ENCODE assay signal across 16 cellular contexts in the genomic region with DNA sequence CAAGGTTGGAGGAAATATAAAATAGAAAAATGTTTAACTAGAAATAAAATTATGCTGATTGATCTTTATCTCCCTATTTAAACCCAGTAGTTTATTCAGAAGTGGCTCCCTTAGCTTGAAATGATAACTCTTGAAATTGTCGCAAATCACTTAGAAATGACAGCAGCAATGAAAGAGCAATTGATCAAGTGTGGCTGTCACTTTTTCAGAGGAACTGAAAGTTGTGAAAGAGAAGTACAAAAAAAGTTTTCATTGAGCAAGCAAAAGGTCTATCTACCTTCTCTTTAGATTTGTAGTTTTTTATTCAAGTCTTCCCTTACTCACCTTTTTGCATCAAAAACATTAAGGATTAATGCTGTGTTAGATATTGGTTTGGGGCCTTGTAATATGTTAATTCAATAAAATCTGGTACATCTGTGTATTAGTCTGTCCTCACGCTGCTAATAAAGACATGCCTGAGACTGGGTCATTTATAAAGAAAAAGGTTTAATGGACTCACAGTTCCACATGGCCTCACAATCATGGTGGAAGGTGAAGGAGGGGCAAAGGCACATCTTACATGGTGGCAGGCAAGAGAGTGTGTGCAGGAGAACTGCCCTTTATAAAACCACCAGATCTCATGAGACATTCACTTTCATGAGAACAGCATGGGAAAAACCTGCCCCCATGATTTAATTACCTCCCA. TPM values are rescaled to one million over a fixed set of nuclear protein-coding genes. Genes with fewer than 3 reads are reported as not detected.
DNase-seq lines count a peak whose midpoint lies in the region; ATAC-seq, FAIRE-seq and TF ChIP-seq lines count a peak whose summit lies in the region.
"Had no signal": no experiment of that assay in that cellular context is flagged by ENCODE, and none has a peak within 500 bp of the region (broad histone marks: within the 10 kb centered on the region; RNA-seq: fewer than 3 reads in every experiment).

No MANE protein-coding gene starts in this region.

- peak; percentile 86 for FAIRE-seq in GM12891 (lab: Jason Lieb, UNC)
- FAIRE-seq: HTR-8/SVneo had no signal

- TF ChIP-seq POLR2A in GM12891 (IDR thresholded peaks at IDR 0.05; ENCODE audit: low read depth, low read length) (no peak), sigmoid colon (IDR thresholded peaks at IDR 0.05) (no peak)

- intact Hi-C loops in sigmoid colon (cut with DNase I) = no loop called here

- peaks cover 39% of the 10 kb centered on the region for H3K4me1 Mint-ChIP-seq in activated T-helper 17 cell treated with anti-CD3 and anti-CD28 coated beads, Interleukin-2, amount 50 U/mL, for 72 hours

- H3K27ac ChIP-seq in sigmoid colon = no peak overlapping the region
- H3K27ac ChIP-seq: dorsolateral prefrontal cortex, SK-N-MC had no signal

- H3K9me3 Mint-ChIP-seq in activated T-helper 17 cell treated with anti-CD3 and anti-CD28 coated beads, Interleukin-2, amount 50 U/mL, for 72 hours = no peaks in the 10 kb centered on the region

- no peaks in the 10 kb centered on the region for H3K36me3 ChIP-seq in sigmoid colon

- H3K27me3 ChIP-seq in sigmoid colon = no peaks in the 10 kb centered on the region
- H3K27me3 ChIP-seq: dorsolateral prefrontal cortex had no signal

- H3K36me3 Mint-ChIP-seq in activated T-helper 17 cell treated with anti-CD3 and anti-CD28 coated beads, Interleukin-2, amount 50 U/mL, for 72 hours (ENCODE audit: low read depth) = peaks cover 88% of the 10 kb centered on the region

- ATAC-seq in GM19351 (IDR thresholded peaks at IDR 0.05; ENCODE audit: unreplicated experiment) (peak; percentile 71), HG03175 (IDR thresholded peaks at IDR 0.05; ENCODE audit: unreplicated experiment) (peak; percentile 83), GM19467 (IDR thresholded peaks at IDR 0.05; ENCODE audit: unreplicated experiment) (no peak)
- no peak for ATAC-seq in activated T-helper 17 cell treated with anti-CD3 and anti-CD28 coated beads, Interleukin-2, amount 50 U/mL, for 72 hours (replicated peaks)

- 83 to 93% methylated on average over 2 of the region's 2 CpGs for WGBS in sigmoid colon, 2 donors

- TF ChIP-seq EP300 in sigmoid colon (IDR thresholded peaks at IDR 0.05) = no peak

- H3K27me3 Mint-ChIP-seq in activated T-helper 17 cell treated with anti-CD3 and anti-CD28 coated beads, Interleukin-2, amount 50 U/mL, for 72 hours = no peaks in the 10 kb centered on the region
- H3K27me3 Mint-ChIP-seq: CD4-positive, CD25-positive, alpha-beta regulatory T cell had no signal

- H3K27ac Mint-ChIP-seq in activated T-helper 17 cell treated with anti-CD3 and anti-CD28 coated beads, Interleukin-2, amount 50 U/mL, for 72 hours = peak overlapping the region; percentile 14

- no peak overlapping the region for H3K4me3 ChIP-seq in sigmoid colon
- H3K4me3 ChIP-seq: dorsolateral prefrontal cortex, SK-N-MC had no signal

- H3K9me3 ChIP-seq in sigmoid colon = no peaks in the 10 kb centered on the region

- no peak overlapping the region for H3K4me3 Mint-ChIP-seq in activated T-helper 17 cell treated with anti-CD3 and anti-CD28 coated beads, Interleukin-2, amount 50 U/mL, for 72 hours

- no peaks in the 10 kb centered on the region for H3K4me1 ChIP-seq in sigmoid colon

- DNase-seq in GM12891 (ENCODE audit: insufficient read length, low spot score) (peak; percentile 17), GM03348 (ENCODE audit: low spot score) (no peak), sigmoid colon (no peak), NCI-H2227 (lab: John Stamatoyannopoulos, UW; ENCODE audit: unreplicated experiment) (no peak)
- DNase-seq: activated CD4-positive, alpha-beta T cell treated with anti-CD3 and anti-CD28 coated beads, Interleukin-2, amount 50 U/mL, for 1 hour; CD4-positive, CD25-positive, alpha-beta regulatory T cell; dorsolateral prefrontal cortex; NCI-H146; NCI-H748 treated with DMSO at 0.1 percent for 48 hours; stimulated activated CD4-positive, alpha-beta T cell treated with anti-CD3 and anti-CD28 coated beads, Interleukin-4, amount 100 ng/mL, for 1 hour had no signal

- no peak for TF ChIP-seq CTCF in sigmoid colon (IDR thresholded peaks at IDR 0.05)

TF ChIP-seq in GM12891, 5 proteins besides CTCF, POLR2A, EP300 and RAD21:
- TF ChIP-seq SPI1 (IDR thresholded peaks at IDR 0.05; ENCODE audit: low read depth, low read length) (peak; percentile 95), POU2F2 (IDR thresholded peaks at IDR 0.05; ENCODE audit: low read depth, low read length) (no peak)

RNA-seq across cellular contexts. Expression of a gene that starts 48.3 kb away (rescaled TPM):
- 0.72 TPM for polyA plus RNA-seq in GM12891 (2012; ENCODE audit: low read depth, missing spikeins)
- 10 to 100 TPM; 27.7 to 50.4 TPM for total RNA-seq in activated T-helper 17 cell treated with anti-CD3 and anti-CD28 coated beads, Interleukin-2, amount 50 U/mL, for 72 hours
- 1 to 10 TPM; 3.5 to 7.8 (median 5.1) TPM for total RNA-seq in sigmoid colon
- 1 to 10 TPM in 2 of 3 donors, under 1 TPM in 1; 0.69 to 4.1 (median 1.2) TPM for polyA plus RNA-seq in sigmoid colon

Comparison
In these comparisons a context has a peak if more than half of its experiments do, and no peak if none do; other contexts are left out.
1. ATAC-seq: peak in GM19351 (single experiment) and HG03175 (single experiment); none in activated T-helper 17 cell treated with anti-CD3 and anti-CD28 coated beads, Interleukin-2, amount 50 U/mL, for 72 hours (single experiment) and GM19467 (single experiment).